Comparison of ENCODE assay signal across 15 cellular contexts in the genomic region with DNA sequence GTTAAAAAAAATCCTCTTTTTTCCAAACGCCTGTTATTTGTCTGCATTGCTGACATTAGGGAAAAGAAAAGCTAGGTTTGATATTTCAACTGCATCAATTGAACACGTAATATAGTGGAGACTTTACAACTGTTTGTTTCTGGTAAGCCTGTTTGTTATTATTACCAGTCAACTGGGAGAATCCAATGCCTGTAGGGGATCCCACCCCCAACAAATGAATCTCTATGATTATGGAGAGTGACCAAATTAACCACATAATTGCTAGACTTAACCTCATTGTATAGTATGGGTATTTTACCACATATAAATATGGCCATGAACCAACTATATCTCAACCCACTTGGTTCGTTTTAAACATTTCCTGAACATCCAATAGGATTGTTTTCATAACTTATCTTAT.
DNase-seq lines count a peak whose midpoint lies in the region; ATAC-seq and TF ChIP-seq lines count a peak whose summit lies in the region.
"Had no signal": no experiment of that assay in that cellular context is flagged by ENCODE, and none has a peak within 500 bp of the region (broad histone marks: within the 10 kb centered on the region; RNA-seq: fewer than 3 reads in every experiment).

No MANE protein-coding gene starts in this region.

- no peak overlapping the region for H3K4me3 Mint-ChIP-seq in activated T-cell treated with anti-CD3 and anti-CD28 coated beads, Interleukin-2, amount 50 U/mL, for 4 hours
- H3K4me3 Mint-ChIP-seq: CD4-positive, CD25-positive, alpha-beta regulatory T cell; HFFc6 had no signal

- no peaks in the 10 kb centered on the region for H3K9me3 ChIP-seq in suprapubic skin

- H3K36me3 Mint-ChIP-seq in activated T-cell treated with anti-CD3 and anti-CD28 coated beads, Interleukin-2, amount 50 U/mL, for 4 hours (ENCODE audit: insufficient read depth) = no peaks in the 10 kb centered on the region
- H3K36me3 Mint-ChIP-seq: CD4-positive, CD25-positive, alpha-beta regulatory T cell had no signal

- no peak for TF ChIP-seq EP300 in suprapubic skin (IDR thresholded peaks at IDR 0.05)

- H3K36me3 ChIP-seq in suprapubic skin = no peaks in the 10 kb centered on the region
- H3K36me3 ChIP-seq: BLaER1 treated with 17β-estradiol and CSF1 and Interleukin-3, amounts not matched to agents 10 nM and 100 nM had no signal

- peaks cover 13% of the 10 kb centered on the region for H3K9me3 Mint-ChIP-seq in activated T-cell treated with anti-CD3 and anti-CD28 coated beads, Interleukin-2, amount 50 U/mL, for 4 hours
- H3K9me3 Mint-ChIP-seq: HFFc6 had no signal

- H3K27me3 Mint-ChIP-seq in activated T-cell treated with anti-CD3 and anti-CD28 coated beads, Interleukin-2, amount 50 U/mL, for 4 hours (ENCODE audit: low read depth) = no peaks in the 10 kb centered on the region
- H3K27me3 Mint-ChIP-seq: CD4-positive, CD25-positive, alpha-beta regulatory T cell had no signal

- no peaks in the 10 kb centered on the region for H3K4me1 Mint-ChIP-seq in activated T-cell treated with anti-CD3 and anti-CD28 coated beads, Interleukin-2, amount 50 U/mL, for 4 hours (ENCODE audit: low read depth)
- H3K4me1 Mint-ChIP-seq: CD4-positive, CD25-positive, alpha-beta regulatory T cell had no signal

- no peak for TF ChIP-seq POLR2A in suprapubic skin (IDR thresholded peaks at IDR 0.05)

- H3K27me3 ChIP-seq in suprapubic skin = no peaks in the 10 kb centered on the region
- H3K27me3 ChIP-seq: BLaER1 treated with 17β-estradiol and CSF1 and Interleukin-3, amounts not matched to agents 10 nM and 100 nM had no signal

- H3K27ac ChIP-seq in suprapubic skin = peak overlapping the region; percentile 31
- H3K27ac ChIP-seq: BLaER1 treated with 17β-estradiol and CSF1 and Interleukin-3, amounts not matched to agents 10 nM and 100 nM; HL-60 had no signal

- peaks cover 15% of the 10 kb centered on the region for H3K4me1 ChIP-seq in suprapubic skin
- H3K4me1 ChIP-seq: BLaER1 treated with 17β-estradiol and CSF1 and Interleukin-3, amounts not matched to agents 10 nM and 100 nM had no signal

- 49% methylated on average over 3 of the region's 3 CpGs for WGBS in suprapubic skin

- no peak for ATAC-seq in activated T-cell treated with anti-CD3 and anti-CD28 coated beads, Interleukin-2, amount 50 U/mL, for 4 hours
- no peak for ATAC-seq in GM21423 (IDR thresholded peaks at IDR 0.05; ENCODE audit: unreplicated experiment)

- TF ChIP-seq CTCF in suprapubic skin (IDR thresholded peaks at IDR 0.05) = no peak

- peak; percentile 35 for DNase-seq in ELR (ENCODE audit: low read depth)
- DNase-seq in RPMI7951 (ENCODE audit: low read depth) = peak; percentile 43
- DNase-seq in fibroblast of peridontal ligament (ENCODE audit: extremely low read depth) = peak; percentile 55
- DNase-seq in suprapubic skin (ENCODE audit: low spot score in 2 of 2) = no peak
- DNase-seq in activated T-cell treated with anti-CD3 and anti-CD28 coated beads, Interleukin-2, amount 50 U/mL, for 4 hours = no peak
- DNase-seq in NCI-H1417 (lab: John Stamatoyannopoulos, UW) = no peak
- DNase-seq: 8988T; CD4-positive, CD25-positive, alpha-beta regulatory T cell; DMS53; GOT3; HCEC 1CT; HFFc6 had no signal

- no peak overlapping the region for H3K4me3 ChIP-seq in suprapubic skin
- H3K4me3 ChIP-seq: BLaER1 treated with 17β-estradiol and CSF1 and Interleukin-3, amounts not matched to agents 10 nM and 100 nM had no signal

Comparison
In these comparisons a context has a peak if more than half of its experiments do, and no peak if none do; other contexts are left out.
1. DNase-seq: peak in ELR (single experiment), RPMI7951 (single experiment) and fibroblast of peridontal ligament (single experiment); none in suprapubic skin (0 of 2), activated T-cell treated with anti-CD3 and anti-CD28 coated beads, Interleukin-2, amount 50 U/mL, for 4 hours (single experiment) and NCI-H1417 (0 of 3).